8 cellular contexts compared by ENCODE assay signal in the genomic region with DNA sequence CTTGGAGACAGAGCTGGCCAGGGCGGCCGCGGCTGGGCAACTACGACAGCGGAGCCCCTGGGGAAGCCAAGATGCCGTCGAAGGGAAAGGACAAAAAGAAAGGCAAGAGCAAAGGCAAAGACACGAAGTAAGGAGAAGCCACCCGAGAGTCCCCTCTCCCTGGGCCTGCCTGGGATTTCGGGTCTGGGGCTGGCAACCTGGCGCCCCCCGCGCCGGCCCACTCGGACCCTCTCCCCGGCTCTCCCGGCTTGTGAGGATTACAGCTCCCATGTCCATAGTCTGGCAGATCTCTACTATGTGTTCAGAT. TPM values are rescaled to one million over a fixed set of nuclear protein-coding genes. Genes with fewer than 3 reads are reported as not detected.
DNase-seq lines count a peak whose midpoint lies in the region; ATAC-seq and TF ChIP-seq lines count a peak whose summit lies in the region.

No MANE protein-coding gene starts in this region.

- no peaks in the 10 kb centered on the region for H3K36me3 ChIP-seq in mucosa of rectum (ENCODE audit: control insufficient read depth in 2 of 2, insufficient read depth in 2 of 2, low read length in 2 of 2)

- H3K27ac ChIP-seq in AG04450 (ENCODE audit: low read depth, low read length), result peak overlapping the region; percentile 85
- peak overlapping the region; percentile 99 to 100 for H3K27ac ChIP-seq in mucosa of rectum (ENCODE audit: low read depth in 2 of 2, low read length in 2 of 2)

- no peaks in the 10 kb centered on the region for H3K27me3 Mint-ChIP-seq in MCF 10A (ENCODE audit: insufficient read depth, unreplicated experiment)

- BruUV-seq in MCF 10A (replicated peaks; lab: Mats Ljungman, UMichigan), result no TSS peak

- peaks cover 9 to 18% of the 10 kb centered on the region in 2 donors for H3K4me1 ChIP-seq in mucosa of rectum (ENCODE audit: control insufficient read depth in 2 of 2, insufficient read depth in 2 of 2, low read length in 2 of 2)

- no peaks in the 10 kb centered on the region for H3K9me3 Mint-ChIP-seq in MCF 10A (ENCODE audit: unreplicated experiment)

- H3K36me3 Mint-ChIP-seq in MCF 10A (ENCODE audit: insufficient read depth, unreplicated experiment), result no peaks in the 10 kb centered on the region

- peak overlapping the region; percentile 96 for H3K4me3 Mint-ChIP-seq in MCF 10A (ENCODE audit: unreplicated experiment)

- no peaks in the 10 kb centered on the region for H3K27me3 ChIP-seq in AG04450 (ENCODE audit: control insufficient read depth, insufficient read depth, low read length)
- no peaks in the 10 kb centered on the region for H3K27me3 ChIP-seq in mucosa of rectum (ENCODE audit: control insufficient read depth in 2 of 2, insufficient read depth in 2 of 2, low read length in 2 of 2)

- TF ChIP-seq CTCF in AG04450 (IDR thresholded peaks at IDR 0.05; ENCODE audit: low read depth, low read length) (no peak), MCF 10A (IDR thresholded peaks at IDR 0.05; ENCODE audit: unreplicated experiment) (no peak)

- H3K4me1 Mint-ChIP-seq in MCF 10A (ENCODE audit: insufficient read depth, unreplicated experiment), result peaks cover 6% of the 10 kb centered on the region

- H3K4me3 ChIP-seq in AG04450 (ENCODE audit: low read depth, low read length) (peak overlapping the region; percentile 89), mucosa of rectum (ENCODE audit: low read length in 2 of 2) (peak overlapping the region; percentile 85 to 93)

- DNase-seq in AG04450 (ENCODE audit: low read depth, low spot score) (no peak), MCF 10A (ENCODE audit: unreplicated experiment) (no peak), NCI-H748 (lab: John Stamatoyannopoulos, UW; ENCODE audit: unreplicated experiment) (no peak), putamen (ENCODE audit: low spot score) (no peak), GDM1 (lab: John Stamatoyannopoulos, UW) (no peak), NCI-H187 (lab: John Stamatoyannopoulos, UW) (no peak)

- no peaks in the 10 kb centered on the region; the same call in 1 of the 2 replicates for H3K9me3 ChIP-seq in AG04450 (ENCODE audit: control insufficient read depth, insufficient read depth, low read length)
- no peaks in the 10 kb centered on the region for H3K9me3 ChIP-seq in mucosa of rectum (ENCODE audit: control insufficient read depth in 2 of 2, low read length in 2 of 2)

- POLR2A ChIA-PET in AG04450 (lab: Yijun Ruan, JAX) (interaction anchor here (0.6 to 1.4 kb wide), 4 partner anchors 13 to 133 kb away, joined by 4 to 6 read pairs (median 4); no protein-coding TSS in a partner anchor), MCF 10A (lab: Yijun Ruan, JAX) (interaction anchor here (0.7 to 2.2 kb wide), 17 partner anchors 11 to 781 kb away, joined by 3 to 24 read pairs (median 8); a partner anchor contains a TSS)

- intact Hi-C loops in MCF 10A (cut with micrococcal nuclease), result loop anchor here (2.0 kb wide), 1 partner anchor 69 kb away; a partner anchor contains a TSS

- CTCF ChIA-PET in AG04450 (lab: Charles Lee), result no interaction called here
- CTCF ChIA-PET in MCF 10A (lab: Yijun Ruan, JAX), result interaction anchor here (0.6 to 0.8 kb wide), 2 partner anchors 66 to 217 kb away, joined by 3 read pairs; no protein-coding TSS in a partner anchor

- H3K27ac Mint-ChIP-seq in MCF 10A (ENCODE audit: low read depth, unreplicated experiment), result peak overlapping the region; percentile 96

- peak overlapping the region; percentile 83 to 97 for H3K9ac ChIP-seq in mucosa of rectum (ENCODE audit: low read depth in 1 of 2, low read length in 2 of 2)

- peak; percentile 15 for ATAC-seq in HG03520 (IDR thresholded peaks at IDR 0.05; ENCODE audit: unreplicated experiment)

RNA-seq across cellular contexts. Expression of a gene that starts 0.2 kb away (rescaled TPM):
- 4.8 and 6.7 TPM in 2 replicates for polyA plus RNA-seq in AG04450 (2011; rRNA removed)
- 1.1 and 3.2 TPM in 2 replicates for polyA minus RNA-seq in AG04450 (2011; rRNA and poly(A)+ RNA removed)
- total RNA-seq in MCF 10A (2022), result 2.0 and 4.2 TPM in 2 replicates

RNA-seq across cellular contexts. Expression of a gene that starts 0.3 kb away (rescaled TPM):
- polyA plus RNA-seq in AG04450 (2011; rRNA removed), result 10.0 and 11.4 TPM in 2 replicates
- polyA minus RNA-seq in AG04450 (2011; rRNA and poly(A)+ RNA removed), result 7.8 and 11.6 TPM in 2 replicates
- total RNA-seq in MCF 10A (2022), result 13.9 and 15.8 TPM in 2 replicates
